In genomic region chr11:86108890-86109638, GRCh38 we compare ENCODE assay signal across 24 cellular contexts.
"Had no signal": no experiment of that assay in that cellular context is flagged by ENCODE, and none has a peak within 500 bp of the region (broad histone marks: within the 10 kb centered on the region; RNA-seq: fewer than 3 reads in every experiment).

No MANE protein-coding gene starts in this region.

- DNase-seq: activated B cell treated with CpG ODN at 0.5 μM for 24 hours; activated CD4-positive, alpha-beta memory T cell treated with anti-CD3 and anti-CD28 coated beads for 36 hours; activated CD4-positive, alpha-beta T cell treated with anti-CD3 and anti-CD28 coated beads for 4 hours; activated gamma-delta T cell; activated naive CD4-positive, alpha-beta T cell treated with anti-CD3 and anti-CD28 coated beads, Interleukin-2, amount 50 U/mL, for 16 hours; activated naive CD8-positive, alpha-beta T cell treated with anti-CD3 and anti-CD28 coated beads, Interleukin-2, amount 50 U/mL, for 24 hours; effector CD4-positive, alpha-beta T cell; foreskin keratinocyte; kidney; naive thymus-derived CD4-positive, alpha-beta T cell; psoas muscle; stimulated activated CD4-positive, alpha-beta T cell treated with anti-CD3 and anti-CD28 coated beads, Interleukin-12 subunit alpha, Interleukin-12 subunit beta, amount 100 ng/mL, for 4 hours; stimulated activated CD4-positive, alpha-beta T cell treated with anti-CD3 and anti-CD28 coated beads, Interleukin-4, amount 100 ng/mL, for 4 hours; stimulated activated naive CD8-positive, alpha-beta T cell treated with anti-CD3 and anti-CD28 coated beads, Interleukin-15, amount 100 ng/mL, for 72 hours; T1000; tibial artery had no signal

- FAIRE-seq: endometrium, kidney, urothelium cell line had no signal

- H3K27ac ChIP-seq: foreskin keratinocyte, neural progenitor cell, psoas muscle, right atrium auricular region, tibial artery had no signal

- H3K36me3 Mint-ChIP-seq: activated CD4-positive, alpha-beta memory T cell treated with anti-CD3 and anti-CD28 coated beads for 36 hours had no signal

- H3K4me1 Mint-ChIP-seq: activated naive CD8-positive, alpha-beta T cell treated with anti-CD3 and anti-CD28 coated beads, Interleukin-2, amount 50 U/mL, for 24 hours; neural progenitor cell had no signal

- H3K4me1 ChIP-seq: neural progenitor cell, psoas muscle, right atrium auricular region had no signal

- H3K27me3 ChIP-seq: foreskin keratinocyte, neural progenitor cell, right atrium auricular region, tibial artery had no signal

- H3K27me3 Mint-ChIP-seq: activated B cell treated with CpG ODN at 0.5 μM for 24 hours; activated CD4-positive, alpha-beta memory T cell treated with anti-CD3 and anti-CD28 coated beads for 36 hours; activated naive CD8-positive, alpha-beta T cell treated with anti-CD3 and anti-CD28 coated beads, Interleukin-2, amount 50 U/mL, for 24 hours; dendritic cell treated with granulocyte-macrophage colony-stimulating factor and Interleukin-4, amounts not matched to agents 40 ng/mL and 50 ng/mL, for 4 days; stimulated activated naive CD8-positive, alpha-beta T cell treated with anti-CD3 and anti-CD28 coated beads, Interleukin-15, amount 100 ng/mL, for 72 hours had no signal

- H3K9me3 Mint-ChIP-seq: activated B cell treated with CpG ODN at 0.5 μM for 24 hours; dendritic cell treated with granulocyte-macrophage colony-stimulating factor and Interleukin-4, amounts not matched to agents 40 ng/mL and 50 ng/mL, for 4 days; stimulated activated naive CD8-positive, alpha-beta T cell treated with anti-CD3 and anti-CD28 coated beads, Interleukin-15, amount 100 ng/mL, for 72 hours; T-helper 1 cell treated with Interleukin-12 subunit alpha and Interleukin-12 subunit beta and Interleukin-4 antibody, amounts not matched to agents 30 μg/mL and 1 μg/mL, for 36 hours had no signal

- H3K4me2 ChIP-seq: neural progenitor cell had no signal

- H3K36me3 ChIP-seq: neural progenitor cell, right atrium auricular region, tibial artery had no signal

- H3K4me3 ChIP-seq: lung, neural progenitor cell, psoas muscle, right atrium auricular region, tibial artery had no signal

- H3K9ac ChIP-seq: neural progenitor cell had no signal

- ATAC-seq: activated naive CD8-positive, alpha-beta T cell treated with anti-CD3 and anti-CD28 coated beads, Interleukin-2, amount 50 U/mL, for 24 hours; left lobe of liver; naive thymus-derived CD4-positive, alpha-beta T cell; psoas muscle; stimulated activated naive CD8-positive, alpha-beta T cell treated with anti-CD3 and anti-CD28 coated beads, Interleukin-15, amount 100 ng/mL, for 72 hours had no signal

- H3K4me3 Mint-ChIP-seq: activated B cell treated with CpG ODN at 0.5 μM for 24 hours; activated CD4-positive, alpha-beta memory T cell treated with anti-CD3 and anti-CD28 coated beads for 36 hours; activated naive CD8-positive, alpha-beta T cell treated with anti-CD3 and anti-CD28 coated beads, Interleukin-2, amount 50 U/mL, for 24 hours; dendritic cell treated with granulocyte-macrophage colony-stimulating factor and Interleukin-4, amounts not matched to agents 40 ng/mL and 50 ng/mL, for 4 days; naive thymus-derived CD4-positive, alpha-beta T cell; neural progenitor cell; stimulated activated naive CD8-positive, alpha-beta T cell treated with anti-CD3 and anti-CD28 coated beads, Interleukin-15, amount 100 ng/mL, for 72 hours; T-helper 1 cell treated with Interleukin-12 subunit alpha and Interleukin-12 subunit beta and Interleukin-4 antibody, amounts not matched to agents 30 μg/mL and 1 μg/mL, for 36 hours had no signal

- H3K27ac Mint-ChIP-seq: activated CD4-positive, alpha-beta memory T cell treated with anti-CD3 and anti-CD28 coated beads for 36 hours; activated naive CD8-positive, alpha-beta T cell treated with anti-CD3 and anti-CD28 coated beads, Interleukin-2, amount 50 U/mL, for 24 hours; neural progenitor cell; T-helper 1 cell treated with Interleukin-12 subunit alpha and Interleukin-12 subunit beta and Interleukin-4 antibody, amounts not matched to agents 30 μg/mL and 1 μg/mL, for 36 hours had no signal

- H2AFZ ChIP-seq: neural progenitor cell had no signal

- H3K9me3 ChIP-seq: psoas muscle, right atrium auricular region, tibial artery had no signal
